In genomic region chr5:91794856-91795548, GRCh38 we compare ENCODE assay signal across 34 cellular contexts.
"Had no signal": no experiment of that assay in that cellular context is flagged by ENCODE, and none has a peak within 500 bp of the region (broad histone marks: within the 10 kb centered on the region; RNA-seq: fewer than 3 reads in every experiment).

No MANE protein-coding gene starts in this region.

- H3K27ac Mint-ChIP-seq: activated CD4-positive, alpha-beta memory T cell treated with anti-CD3 and anti-CD28 coated beads for 36 hours; activated CD4-positive, alpha-beta T cell treated with anti-CD3 and anti-CD28 coated beads, Interleukin-2, amount 10 ng/mL, durations not matched to agents 24 days and 14 days; activated naive CD4-positive, alpha-beta T cell treated with anti-CD3 and anti-CD28 coated beads for 36 hours; activated naive CD8-positive, alpha-beta T cell treated with anti-CD3 and anti-CD28 coated beads for 36 hours; activated T-helper 1 cell treated with anti-CD3 and anti-CD28 coated beads, Interleukin-12 subunit alpha, Interleukin-12 subunit beta, Interleukin-2, Interleukin-4 antibody, amounts not matched to agents 30 ng/mL and 10 ng/mL and 1 ng/mL, durations not matched to agents 14 hours and 24 hours and 36 hours; effector memory CD8-positive, alpha-beta T cell; naive thymus-derived CD8-positive, alpha-beta T cell; stimulated activated naive B cell treated with anti-CD40 and anti-IgM and Interleukin-4, amounts not matched to agents 10 μg/mL and 1 μg/mL and 100 μg/mL, for 72 hours; T-helper 17 cell had no signal

- H3K27me3 Mint-ChIP-seq: activated CD4-positive, alpha-beta memory T cell treated with anti-CD3 and anti-CD28 coated beads for 36 hours; activated CD4-positive, alpha-beta T cell treated with anti-CD3 and anti-CD28 coated beads, Interleukin-2, amount 10 ng/mL, durations not matched to agents 24 days and 14 days; activated naive CD8-positive, alpha-beta T cell treated with anti-CD3 and anti-CD28 coated beads for 36 hours; effector memory CD8-positive, alpha-beta T cell; naive thymus-derived CD8-positive, alpha-beta T cell; stimulated activated naive B cell treated with anti-CD40 and anti-IgM and Interleukin-4, amounts not matched to agents 10 μg/mL and 1 μg/mL and 100 μg/mL, for 72 hours; T-helper 17 cell had no signal

- H3K9me3 ChIP-seq: ascending aorta, left lung, lower lobe of right lung, psoas muscle, stomach, thyroid gland, upper lobe of left lung had no signal

- H3K9me3 Mint-ChIP-seq: activated CD4-positive, alpha-beta memory T cell treated with anti-CD3 and anti-CD28 coated beads for 36 hours; activated CD4-positive, alpha-beta T cell treated with anti-CD3 and anti-CD28 coated beads, Interleukin-2, amount 10 ng/mL, durations not matched to agents 24 days and 14 days; activated naive CD4-positive, alpha-beta T cell treated with anti-CD3 and anti-CD28 coated beads for 36 hours; activated naive CD8-positive, alpha-beta T cell treated with anti-CD3 and anti-CD28 coated beads for 36 hours; neural crest cell had no signal

- H3K27me3 ChIP-seq: ascending aorta, foreskin keratinocyte, heart right ventricle, left lung, stomach, thyroid gland, upper lobe of left lung had no signal

- ATAC-seq: effector memory CD8-positive, alpha-beta T cell; foreskin keratinocyte; heart right ventricle; left lung; lower lobe of right lung; naive thymus-derived CD8-positive, alpha-beta T cell; psoas muscle; stimulated activated naive B cell treated with anti-CD40 and anti-IgM and Interleukin-4, amounts not matched to agents 10 μg/mL and 1 μg/mL and 100 μg/mL, for 72 hours; T-helper 17 cell had no signal

- DNase-seq: activated CD4-positive, alpha-beta memory T cell treated with anti-CD3 and anti-CD28 coated beads for 36 hours; activated CD4-positive, alpha-beta T cell treated with anti-CD3 and anti-CD28 coated beads, Interleukin-2, amount 10 ng/mL, durations not matched to agents 24 days and 14 days; activated CD4-positive, CD25-positive, alpha-beta regulatory T cell treated with anti-CD3 and anti-CD28 coated beads, Interleukin-2, amount 50 U/mL, for 72 hours; activated CD8-positive, alpha-beta memory T cell treated with anti-CD3 and anti-CD28 coated beads, Interleukin-2, amount 50 U/mL, for 4 hours; activated effector memory CD4-positive, alpha-beta T cell treated with anti-CD3 and anti-CD28 coated beads, Interleukin-2, amount 50 U/mL, for 16 hours; activated naive CD4-positive, alpha-beta T cell treated with anti-CD3 and anti-CD28 coated beads for 36 hours; activated naive CD8-positive, alpha-beta T cell treated with anti-CD3 and anti-CD28 coated beads for 36 hours; activated T-cell treated with anti-CD3 and anti-CD28 coated beads, Interleukin-2, amount 50 U/mL, for 1 hour; cerebellar nuclear complex; effector memory CD8-positive, alpha-beta T cell; erythroblast; foreskin keratinocyte; heart right ventricle; kidney glomerular epithelial cell; left lung; lower lobe of right lung; mesenchymal stem cell; naive thymus-derived CD8-positive, alpha-beta T cell; nucleus accumbens; psoas muscle; stimulated activated CD4-positive, alpha-beta T cell treated with anti-CD3 and anti-CD28 coated beads, Interleukin-1b, Interleukin-23, amount 100 ng/mL, for 48 hours; stimulated activated naive B cell treated with anti-CD40 and anti-IgM and Interleukin-4, amounts not matched to agents 10 μg/mL and 1 μg/mL and 100 μg/mL, for 72 hours; stomach; T-helper 17 cell; T1000; thyroid gland; upper lobe of left lung; WERI-Rb-1 had no signal

- H3K27ac ChIP-seq: ascending aorta, coronary artery, foreskin keratinocyte, heart right ventricle, left lung, lower lobe of right lung, parathyroid adenoma, psoas muscle, stomach, thyroid gland, upper lobe of left lung, WERI-Rb-1 had no signal

- H2AFZ ChIP-seq: parathyroid adenoma had no signal

- H3K79me2 ChIP-seq: parathyroid adenoma had no signal

- H3K4me3 Mint-ChIP-seq: activated CD4-positive, alpha-beta memory T cell treated with anti-CD3 and anti-CD28 coated beads for 36 hours; activated CD4-positive, alpha-beta T cell treated with anti-CD3 and anti-CD28 coated beads, Interleukin-2, amount 10 ng/mL, durations not matched to agents 24 days and 14 days; activated naive CD4-positive, alpha-beta T cell treated with anti-CD3 and anti-CD28 coated beads for 36 hours; activated naive CD8-positive, alpha-beta T cell treated with anti-CD3 and anti-CD28 coated beads for 36 hours; activated T-helper 1 cell treated with anti-CD3 and anti-CD28 coated beads, Interleukin-12 subunit alpha, Interleukin-12 subunit beta, Interleukin-2, Interleukin-4 antibody, amounts not matched to agents 30 ng/mL and 10 ng/mL and 1 ng/mL, durations not matched to agents 14 hours and 24 hours and 36 hours; effector memory CD8-positive, alpha-beta T cell; naive thymus-derived CD8-positive, alpha-beta T cell; neural crest cell; stimulated activated naive B cell treated with anti-CD40 and anti-IgM and Interleukin-4, amounts not matched to agents 10 μg/mL and 1 μg/mL and 100 μg/mL, for 72 hours; T-helper 17 cell had no signal

- H3K4me3 ChIP-seq: ascending aorta, coronary artery, heart right ventricle, left lung, lower lobe of right lung, psoas muscle, smooth muscle cell, stomach, thyroid gland, upper lobe of left lung had no signal

- H3K4me1 Mint-ChIP-seq: activated CD4-positive, alpha-beta T cell treated with anti-CD3 and anti-CD28 coated beads, Interleukin-2, amount 10 ng/mL, durations not matched to agents 24 days and 14 days; activated naive CD8-positive, alpha-beta T cell treated with anti-CD3 and anti-CD28 coated beads for 36 hours; naive thymus-derived CD8-positive, alpha-beta T cell; neural crest cell; stimulated activated naive B cell treated with anti-CD40 and anti-IgM and Interleukin-4, amounts not matched to agents 10 μg/mL and 1 μg/mL and 100 μg/mL, for 72 hours; T-helper 17 cell had no signal

- H3K36me3 ChIP-seq: ascending aorta, heart right ventricle, left lung, lower lobe of right lung, stomach, thyroid gland, upper lobe of left lung, WERI-Rb-1 had no signal

- H3K4me2 ChIP-seq: smooth muscle cell had no signal

- H3K4me1 ChIP-seq: ascending aorta, foreskin keratinocyte, heart right ventricle, left lung, lower lobe of right lung, parathyroid adenoma, psoas muscle, stomach, thyroid gland, upper lobe of left lung had no signal

- H3K9ac ChIP-seq: parathyroid adenoma had no signal

- H3K36me3 Mint-ChIP-seq: activated CD4-positive, alpha-beta memory T cell treated with anti-CD3 and anti-CD28 coated beads for 36 hours; activated naive CD8-positive, alpha-beta T cell treated with anti-CD3 and anti-CD28 coated beads for 36 hours; naive thymus-derived CD8-positive, alpha-beta T cell; stimulated activated naive B cell treated with anti-CD40 and anti-IgM and Interleukin-4, amounts not matched to agents 10 μg/mL and 1 μg/mL and 100 μg/mL, for 72 hours had no signal
